13 cellular contexts compared by ENCODE assay signal in genomic region chr18:2881088-2881487, GRCh38. TPM values are rescaled to one million over a fixed set of nuclear protein-coding genes. Genes with fewer than 3 reads are reported as not detected.
DNase-seq lines count a peak whose midpoint lies in the region; ATAC-seq and TF ChIP-seq lines count a peak whose summit lies in the region.
"Had no signal": no experiment of that assay in that cellular context is flagged by ENCODE, and none has a peak within 500 bp of the region (broad histone marks: within the 10 kb centered on the region; RNA-seq: fewer than 3 reads in every experiment).

No MANE protein-coding gene starts in this region.

- TF ChIP-seq CTCF in AG10803 (conservative IDR thresholded peaks at IDR 0.05; ENCODE audit: low read length) (no peak), H9 (conservative IDR thresholded peaks at IDR 0.05) (no peak), nephron progenitor cell (IDR thresholded peaks at IDR 0.05) (no peak), WERI-Rb-1 (IDR thresholded peaks at IDR 0.05; ENCODE audit: low read depth, low read length) (no peak)

- no peak overlapping the region for H2BK120ac ChIP-seq in H9 (ENCODE audit: low read depth, low read length, poor library complexity, severe bottlenecking)

- no peak overlapping the region for H3K4ac ChIP-seq in H9 (ENCODE audit: low read depth, low read length)

- H4K20me1 ChIP-seq in H9 (ENCODE audit: control insufficient read depth, insufficient read depth, insufficient read length) = no peaks in the 10 kb centered on the region

- H3K14ac ChIP-seq in H9 (ENCODE audit: insufficient read depth, low read length) = no peak overlapping the region

- DNase-seq in AG10803 (ENCODE audit: low read depth) (peak; percentile 73), H9 (no peak), nephron progenitor cell (no peak), COLO829 (ENCODE audit: low spot score) (no peak), hypothalamus (lab: John Stamatoyannopoulos, UW) (no peak), WERI-Rb-1 (no peak), NOMO-1 treated with DMSO at 0.1 percent for 48 hours (lab: John Stamatoyannopoulos, UW; ENCODE audit: unreplicated experiment) (no peak)
- DNase-seq in effector memory CD8-positive, alpha-beta T cell = no peak
- DNase-seq: DND-41; NCI-H446 treated with DMSO at 0.1 percent for 48 hours; stimulated activated CD4-positive, alpha-beta T cell treated with anti-CD3 and anti-CD28 coated beads, Interleukin-4, amount 100 ng/mL, for 24 hours had no signal

- H3K4me3 ChIP-seq in AG10803 (ENCODE audit: low read length) = no peak overlapping the region
- H3K4me3 ChIP-seq in WERI-Rb-1 (ENCODE audit: low read depth, low read length) = no peak overlapping the region

- H4K8ac ChIP-seq in H9 (replicated peaks; ENCODE audit: insufficient read length, low read depth, low read length) = no peak overlapping the region

- no peaks in the 10 kb centered on the region for H3K36me3 ChIP-seq in WERI-Rb-1

- no peak overlapping the region for H3K18ac ChIP-seq in H9 (ENCODE audit: insufficient read length, low read depth, low read length)

- H3K36me3 Mint-ChIP-seq in H9 (ENCODE audit: insufficient read depth in 1 of 3, low read depth in 3 of 3) (no peaks in the 10 kb centered on the region; a peak in 2 of 7 replicates), nephron progenitor cell (ENCODE audit: low read depth) (peaks cover 3% of the 10 kb centered on the region)
- peaks cover 6% of the 10 kb centered on the region for H3K36me3 Mint-ChIP-seq in effector memory CD8-positive, alpha-beta T cell (ENCODE audit: insufficient read depth)

- no peak overlapping the region for H3K9ac ChIP-seq in H9 (ENCODE audit: extremely low read depth, insufficient read length, low read length)
- H3K9ac ChIP-seq: KMS-11 had no signal

- H3K4me2 ChIP-seq in H9 (ENCODE audit: insufficient read depth, insufficient read length, low read length) = no peak overlapping the region
- H3K4me2 ChIP-seq: KMS-11 had no signal

- no peaks in the 10 kb centered on the region for H3K9me3 ChIP-seq in H9 (ENCODE audit: control insufficient read depth, low read depth, low read length)
- no peaks in the 10 kb centered on the region for H3K9me3 ChIP-seq in WERI-Rb-1 (ENCODE audit: severe bottlenecking)

- H3K79me1 ChIP-seq in H9 (ENCODE audit: insufficient read depth, low read depth, low read length, poor library complexity, severe bottlenecking) = no peaks in the 10 kb centered on the region

- no peak overlapping the region for H2BK12ac ChIP-seq in H9 (ENCODE audit: insufficient read length, low read depth, low read length)

- H3K27me3 Mint-ChIP-seq in H9 (ENCODE audit: low read depth) (no peaks in the 10 kb centered on the region), nephron progenitor cell (ENCODE audit: low read depth, poor library complexity) (peaks cover 15% of the 10 kb centered on the region)
- no peaks in the 10 kb centered on the region for H3K27me3 Mint-ChIP-seq in effector memory CD8-positive, alpha-beta T cell

- no peaks in the 10 kb centered on the region for H3K79me2 ChIP-seq in H9 (ENCODE audit: insufficient read depth, low read length)

- H4K91ac ChIP-seq in H9 (ENCODE audit: insufficient read length, low read depth, low read length) = no peak overlapping the region

- ATAC-seq in effector memory CD8-positive, alpha-beta T cell (replicated peaks) = no peak
- ATAC-seq: SK-N-SH treated with all-trans-retinoic acid at 6 μM for 48 hours had no signal

- H3K23me2 ChIP-seq in H9 (ENCODE audit: insufficient read length, low read depth, low read length, poor library complexity, severe bottlenecking) = peaks cover 2% of the 10 kb centered on the region

- H3K4me1 Mint-ChIP-seq in H9 (peaks cover 12 to 19% of the 10 kb centered on the region in 2 experiments), nephron progenitor cell (peaks cover 41% of the 10 kb centered on the region)
- H3K4me1 Mint-ChIP-seq in effector memory CD8-positive, alpha-beta T cell (ENCODE audit: low read depth in 2 of 2) = peaks cover 13 to 30% of the 10 kb centered on the region in 2 donors

- H3K27ac ChIP-seq in H9 (ENCODE audit: insufficient read length, low read depth, low read length) (no peak overlapping the region), WERI-Rb-1 (no peak overlapping the region)
- H3K27ac ChIP-seq: KMS-11 had no signal

- no peak overlapping the region for H2AK5ac ChIP-seq in H9 (ENCODE audit: insufficient read length, low read length)

- H3K27ac Mint-ChIP-seq in H9 = peak overlapping the region in 2 of 3 experiments; percentile 1 to 14; a peak in 2 of 7 replicates
- peak overlapping the region in 1 of 2 donors; percentile 91 for H3K27ac Mint-ChIP-seq in effector memory CD8-positive, alpha-beta T cell
- peak overlapping the region; percentile 84 for H3K27ac Mint-ChIP-seq in nephron progenitor cell

- no peak overlapping the region for H4K5ac ChIP-seq in H9 (ENCODE audit: insufficient read length, low read depth, low read length)

- H3K27me3 ChIP-seq in H9 (ENCODE audit: insufficient read depth, low read length) (no peaks in the 10 kb centered on the region), WERI-Rb-1 (ENCODE audit: insufficient read depth, low read depth, severe bottlenecking) (no peaks in the 10 kb centered on the region)

- H3K4me3 Mint-ChIP-seq in H9 (no peak overlapping the region), nephron progenitor cell (no peak overlapping the region)
- H3K4me3 Mint-ChIP-seq in effector memory CD8-positive, alpha-beta T cell = peak overlapping the region; percentile 46 to 79

- H3K9me3 Mint-ChIP-seq in H9 (peaks cover 2 to 3% of the 10 kb centered on the region in 2 experiments; a peak in 2 of 5 replicates), nephron progenitor cell (no peaks in the 10 kb centered on the region)
- H3K9me3 Mint-ChIP-seq in effector memory CD8-positive, alpha-beta T cell = peaks cover 0 to under 1% of the 10 kb centered on the region in 2 donors

- H3K56ac ChIP-seq in H9 (ENCODE audit: insufficient read length, low read depth, low read length) = no peak overlapping the region

- H2BK15ac ChIP-seq in H9 (ENCODE audit: low read depth, low read length) = no peak overlapping the region

- H3K4me1 ChIP-seq in H9 (ENCODE audit: insufficient read depth, low read length) = no peaks in the 10 kb centered on the region

- H3K23ac ChIP-seq in H9 (ENCODE audit: insufficient read length, low read depth, low read length) = no peak overlapping the region

- no peak overlapping the region for H2BK5ac ChIP-seq in H9 (ENCODE audit: insufficient read length, low read length)

- H3T11ph ChIP-seq in H9 (ENCODE audit: low read length) = no peak overlapping the region

- no CpG with 5 or more reads among the region's 7 CpGs for WGBS in H9 (ENCODE audit: extremely low coverage, insufficient read length, low lambda C conversion rate)

- H2AFZ ChIP-seq in H9 (ENCODE audit: low read length) = no peak overlapping the region

- no peak overlapping the region for H2BK20ac ChIP-seq in H9 (ENCODE audit: low read depth, low read length, poor library complexity, severe bottlenecking)

RNA-seq across cellular contexts. Expression of gene EMILIN2, which starts 34.3 kb away (rescaled TPM):
- total RNA-seq in H9 (2021) = 20.0 and 21.3 TPM in 2 replicates

Comparison
In these comparisons a context has a peak if more than half of its experiments do, and no peak if none do; other contexts are left out.
1. H3K4me3 Mint-ChIP-seq: peak in effector memory CD8-positive, alpha-beta T cell (2 of 2); none in H9 (0 of 2) and nephron progenitor cell (single experiment).